In the genomic region with DNA sequence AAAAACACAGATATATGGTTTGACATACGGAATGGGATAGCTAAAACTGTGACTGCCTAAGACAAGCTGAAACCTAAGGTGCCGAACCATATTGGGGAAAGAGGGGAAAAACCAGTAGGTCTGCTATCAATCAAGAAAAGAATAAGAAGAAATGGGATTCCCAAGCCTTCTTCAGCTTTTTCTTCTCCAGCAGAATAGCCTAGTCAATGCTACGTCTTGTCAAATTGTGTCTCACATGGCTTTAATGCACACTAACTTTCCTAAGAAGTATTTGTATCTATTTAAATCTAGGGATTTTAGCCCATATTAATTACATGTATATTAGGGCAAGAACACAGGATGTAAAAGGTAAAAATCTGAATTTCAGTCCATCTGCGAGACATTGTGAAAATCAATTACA, we compare ENCODE assay signal across 8 cellular contexts. TPM values are rescaled to one million over a fixed set of nuclear protein-coding genes. Genes with fewer than 3 reads are reported as not detected.
DNase-seq lines count a peak whose midpoint lies in the region; ATAC-seq and TF ChIP-seq lines count a peak whose summit lies in the region.

No MANE protein-coding gene starts in this region.

- ATAC-seq in heart right ventricle: peak in 1 of 8 donors; percentile 5
- no peak for ATAC-seq in Right ventricle myocardium superior (ENCODE audit: poor library complexity)
- no peak for ATAC-seq in aorta (ENCODE audit: low FRiP score)
- ATAC-seq in sciatic nerve: no peak

- H3K9me3 ChIP-seq in heart right ventricle (peaks cover 0 to 9% (median 0%) of the 10 kb centered on the region in 11 donors), breast epithelium (no peaks in the 10 kb centered on the region), mononuclear cell (ENCODE audit: low read depth, low read length) (no peaks in the 10 kb centered on the region), aorta (ENCODE audit: control insufficient read depth, low read length) (no peaks in the 10 kb centered on the region)

- H3K4me1 ChIP-seq in heart right ventricle (peaks cover 0 to 80% (median 58%) of the 10 kb centered on the region in 9 donors), breast epithelium (peaks cover 0 to 5% of the 10 kb centered on the region in 2 donors), mononuclear cell (ENCODE audit: insufficient read depth, low read length) (peaks cover 36% of the 10 kb centered on the region), aorta (ENCODE audit: control insufficient read depth in 1 of 2, insufficient read depth in 2 of 2, low read length in 2 of 2) (peaks cover 0 to 15% of the 10 kb centered on the region in 2 donors)

- TF ChIP-seq CTCF in heart right ventricle (IDR thresholded peaks at IDR 0.05) (no peak), breast epithelium (IDR thresholded peaks at IDR 0.05) (no peak)

- peaks cover 0 to 19% (median 0%) of the 10 kb centered on the region in 9 donors for H3K36me3 ChIP-seq in heart right ventricle
- H3K36me3 ChIP-seq in breast epithelium: no peaks in the 10 kb centered on the region
- no peaks in the 10 kb centered on the region for H3K36me3 ChIP-seq in aorta (ENCODE audit: control insufficient read depth in 1 of 2, insufficient read depth in 2 of 2, low read length in 1 of 2)

- intact Hi-C loops in heart right ventricle (cut with DNase I) (loop anchor here in 1 of 10 donors (10.0 kb wide), 1 partner anchor 428 kb away; no protein-coding TSS in a partner anchor), Right ventricle myocardium superior (cut with DNase I) (no loop called here), breast epithelium (cut with DNase I; ENCODE audit: low total_unique reads) (no loop called here), aorta (cut with DNase I) (no loop called here), sciatic nerve (cut with DNase I) (no loop called here)

- H3K27me3 ChIP-seq in heart right ventricle (no peaks in the 10 kb centered on the region), breast epithelium (no peaks in the 10 kb centered on the region), mononuclear cell (ENCODE audit: insufficient read depth, low read length) (no peaks in the 10 kb centered on the region), aorta (ENCODE audit: control insufficient read depth in 1 of 2, insufficient read depth in 2 of 2, low read length in 1 of 2) (no peaks in the 10 kb centered on the region)

- no peak for TF ChIP-seq POLR2A in breast epithelium (IDR thresholded peaks at IDR 0.05)

- H3K4me3 ChIP-seq in heart right ventricle (peak overlapping the region; percentile 62 to 92 (median 84)), breast epithelium (peak overlapping the region; percentile 65 to 85 (median 75)), mononuclear cell (ENCODE audit: low read length) (peak overlapping the region; percentile 77), aorta (ENCODE audit: low read length in 2 of 2) (peak overlapping the region; percentile 77 to 90)

- DNase-seq in heart right ventricle: no peak
- no peak for DNase-seq in Right ventricle myocardium superior
- no peak for DNase-seq in breast epithelium (ENCODE audit: low spot score in 2 of 2)
- DNase-seq in aorta: no peak
- no peak for DNase-seq in NCI-H146 treated with DMSO at 0.1 percent for 48 hours (lab: John Stamatoyannopoulos, UW; ENCODE audit: unreplicated experiment)
- no peak for DNase-seq in COLO668 (lab: John Stamatoyannopoulos, UW; ENCODE audit: unreplicated experiment)
- DNase-seq in sciatic nerve (ENCODE audit: low spot score): no peak

- 22 to 42% methylated on average over 4 of the region's 4 CpGs for WGBS in heart right ventricle, 2 donors
- 4 to 12% methylated on average over 4 of the region's 4 CpGs for WGBS in aorta, 2 donors

- H3K27ac ChIP-seq in heart right ventricle (peak overlapping the region; percentile 77 to 98 (median 91)), breast epithelium (peak overlapping the region; percentile 89 to 94), aorta (ENCODE audit: low read depth in 1 of 2, low read length in 2 of 2) (no peak overlapping the region)

RNA-seq across cellular contexts. Expression of gene FBXO38, which starts 0.8 kb away (rescaled TPM):
- 10 to 100 TPM; 31.7 to 66.4 (median 48.4) TPM for total RNA-seq in heart right ventricle
- polyA plus RNA-seq in heart right ventricle: 10 to 100 TPM; 10.2 to 15.0 TPM
- 28.9 TPM for total RNA-seq in Right ventricle myocardium superior
- 10 to 100 TPM; 50.6 to 80.9 (median 67.5) TPM for total RNA-seq in breast epithelium
- total RNA-seq in mononuclear cell: 76.3 TPM
- 10 to 100 TPM; 51.1 to 64.4 TPM for total RNA-seq in aorta
- 10 to 100 TPM in 1 of 2 donors, 1 to 10 TPM in 1; 6.0 to 24.6 TPM for polyA plus RNA-seq in aorta
- total RNA-seq in sciatic nerve: 58.6 TPM

RNA-seq across cellular contexts. Expression of gene SPINK9, which starts 47.6 kb away (rescaled TPM):
- total RNA-seq in heart right ventricle (under 1 TPM in 1 of 10 donors, not detected in 9; 0.57 TPM), Right ventricle myocardium superior (not detected), breast epithelium (not detected), mononuclear cell (not detected), aorta (under 1 TPM in 1 of 2 donors, not detected in 1; 0.90 TPM), sciatic nerve (not detected)
- polyA plus RNA-seq in heart right ventricle (not detected), aorta (not detected)

Comparison
In these comparisons a context has a peak if more than half of its experiments do, and no peak if none do; other contexts are left out.
1. H3K27ac ChIP-seq: peak in heart right ventricle (10 of 10) and breast epithelium (2 of 2); none in aorta (0 of 2).
2. Peak in every context shown above with its lines, with median percentiles within 50 percentile points of each other: H3K4me3 ChIP-seq.